11 cellular contexts compared by ENCODE assay signal in the genomic region with DNA sequence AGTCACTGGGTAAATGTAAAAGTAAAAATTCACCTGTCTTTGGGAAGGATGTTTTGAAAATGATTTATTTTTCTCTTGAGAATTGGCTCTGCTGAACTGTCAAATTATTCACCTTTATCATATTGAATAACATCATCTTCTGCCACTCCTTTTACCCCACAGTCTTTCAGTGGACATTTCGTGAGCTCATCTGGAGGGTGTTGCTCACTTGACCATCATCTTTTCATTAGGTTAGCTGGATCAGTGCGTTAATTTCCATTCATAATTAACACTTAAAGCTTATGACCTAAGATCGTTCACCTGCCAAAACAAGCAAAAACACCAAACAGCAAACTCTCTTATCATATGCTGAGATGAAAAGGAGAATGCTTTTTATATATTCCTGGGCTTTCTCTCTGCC. TPM values are rescaled to one million over a fixed set of nuclear protein-coding genes. Genes with fewer than 3 reads are reported as not detected.
DNase-seq lines count a peak whose midpoint lies in the region; ATAC-seq, FAIRE-seq and TF ChIP-seq lines count a peak whose summit lies in the region.
"Had no signal": no experiment of that assay in that cellular context is flagged by ENCODE, and none has a peak within 500 bp of the region (broad histone marks: within the 10 kb centered on the region; RNA-seq: fewer than 3 reads in every experiment).

No MANE protein-coding gene starts in this region.

- peaks cover 5% of the 10 kb centered on the region for H3K9me3 Mint-ChIP-seq in astrocyte (ENCODE audit: unreplicated experiment)
- peaks cover 0 to 29% (median 7%) of the 10 kb centered on the region in 11 donors for H3K9me3 Mint-ChIP-seq in naive thymus-derived CD4-positive, alpha-beta T cell

- DNase-seq in GM23248 (no peak), astrocyte (ENCODE audit: low read depth) (no peak), tibial nerve (ENCODE audit: low spot score in 2 of 2) (no peak), ovary (no peak), NCI-H1092 treated with DMSO at 0.1 percent for 48 hours (lab: John Stamatoyannopoulos, UW) (no peak)
- DNase-seq in naive thymus-derived CD4-positive, alpha-beta T cell = no peak
- DNase-seq: NCI-H2081 had no signal

- H3K4me1 Mint-ChIP-seq in astrocyte (ENCODE audit: low read depth, unreplicated experiment) = peaks cover 40% of the 10 kb centered on the region
- peaks cover 54 to 92% (median 87%) of the 10 kb centered on the region in 7 donors for H3K4me1 Mint-ChIP-seq in naive thymus-derived CD4-positive, alpha-beta T cell

- H3K4me3 Mint-ChIP-seq in astrocyte (ENCODE audit: unreplicated experiment) = no peak overlapping the region
- peak overlapping the region; percentile 63 to 93 (median 76) for H3K4me3 Mint-ChIP-seq in naive thymus-derived CD4-positive, alpha-beta T cell

- H3K27ac ChIP-seq in BLaER1 = no peak overlapping the region
- peak overlapping the region; percentile 81 for H3K27ac ChIP-seq in GM23248
- peak overlapping the region; percentile 95 for H3K27ac ChIP-seq in astrocyte (ENCODE audit: low read depth, low read length)
- peak overlapping the region; percentile 74 for H3K27ac ChIP-seq in naive thymus-derived CD4-positive, alpha-beta T cell (ENCODE audit: low read depth, low read length)
- peak overlapping the region in 2 of 4 donors; percentile 4 to 23 for H3K27ac ChIP-seq in tibial nerve
- H3K27ac ChIP-seq in ovary = no peak overlapping the region
- H3K27ac ChIP-seq: KMS-11 had no signal

- TF ChIP-seq EP300 in tibial nerve (IDR thresholded peaks at IDR 0.05) = no peak
- TF ChIP-seq EP300 in ovary (IDR thresholded peaks at IDR 0.05) = no peak

- peaks cover 8% of the 10 kb centered on the region for H3K36me3 Mint-ChIP-seq in astrocyte (ENCODE audit: low read depth, unreplicated experiment)
- peaks cover 4 to 65% (median 40%) of the 10 kb centered on the region in 5 donors for H3K36me3 Mint-ChIP-seq in naive thymus-derived CD4-positive, alpha-beta T cell

- H3K9me3 ChIP-seq in BLaER1 = peaks cover 58% of the 10 kb centered on the region
- no peaks in the 10 kb centered on the region for H3K9me3 ChIP-seq in GM23248 (ENCODE audit: low read depth)
- H3K9me3 ChIP-seq in astrocyte (ENCODE audit: insufficient read depth, low read depth, low read length) = no peaks in the 10 kb centered on the region
- H3K9me3 ChIP-seq in naive thymus-derived CD4-positive, alpha-beta T cell (ENCODE audit: control insufficient read depth in 2 of 3, low read length in 3 of 3) = no peaks in the 10 kb centered on the region
- H3K9me3 ChIP-seq in tibial nerve = no peaks in the 10 kb centered on the region
- H3K9me3 ChIP-seq in ovary = no peaks in the 10 kb centered on the region
- H3K9me3 ChIP-seq: esophagus muscularis mucosa had no signal

- H3K27ac Mint-ChIP-seq in astrocyte (ENCODE audit: unreplicated experiment) = peak overlapping the region; percentile 92
- H3K27ac Mint-ChIP-seq in naive thymus-derived CD4-positive, alpha-beta T cell = peak overlapping the region; percentile 85 to 100 (median 98)

- in situ Hi-C loops in GM23248 (cut with MboI) = no loop called here

- H3K9ac ChIP-seq in BLaER1 (no peak overlapping the region), GM23248 (no peak overlapping the region), astrocyte (ENCODE audit: low read length) (peak overlapping the region; percentile 62)
- H3K9ac ChIP-seq: KMS-11 had no signal

- peak; percentile 20 for ATAC-seq in naive thymus-derived CD4-positive, alpha-beta T cell
- no peak for ATAC-seq in GM21423 (IDR thresholded peaks at IDR 0.05; ENCODE audit: unreplicated experiment)

- peaks cover 34% of the 10 kb centered on the region for H3F3A ChIP-seq in GM23248 (ENCODE audit: insufficient read depth)

- H2AFZ ChIP-seq in GM23248 (no peak overlapping the region), astrocyte (ENCODE audit: low read depth, low read length) (no peak overlapping the region)

- WGBS in GM23248 (ENCODE audit: low coverage in 1 of 2, low lambda C conversion rate in 2 of 2, missing lambda C conversion rate in 2 of 2), 2 experiments = 51 to 56% methylated on average over 3 of the region's 3 CpGs
- 71 to 73% methylated on average over 3 of the region's 3 CpGs for WGBS in tibial nerve, 2 donors
- WGBS in ovary, 3 donors = 63 to 71% (median 71%) methylated on average over 3 of the region's 3 CpGs

- FAIRE-seq in astrocyte (lab: Jason Lieb, UNC) = no peak

- H3K4me2 ChIP-seq in BLaER1 = peak overlapping the region; percentile 5; the same call in 1 of the 2 replicates
- H3K4me2 ChIP-seq in GM23248 (ENCODE audit: unreplicated experiment) = peak overlapping the region; percentile 65
- peak overlapping the region; percentile 66 for H3K4me2 ChIP-seq in astrocyte (ENCODE audit: low read length)
- H3K4me2 ChIP-seq: KMS-11 had no signal

- H3K4me1 ChIP-seq in BLaER1 (peaks cover 55% of the 10 kb centered on the region), GM23248 (ENCODE audit: insufficient read depth) (peaks cover 38% of the 10 kb centered on the region), astrocyte (ENCODE audit: insufficient read depth, low read length) (peaks cover 37% of the 10 kb centered on the region), tibial nerve (peaks cover 0 to 26% (median 10%) of the 10 kb centered on the region in 4 donors), ovary (ENCODE audit: insufficient read depth) (no peaks in the 10 kb centered on the region)
- peaks cover 73 to 75% of the 10 kb centered on the region in 2 donors for H3K4me1 ChIP-seq in naive thymus-derived CD4-positive, alpha-beta T cell (ENCODE audit: control insufficient read depth in 2 of 2, insufficient read depth in 2 of 2, low read length in 2 of 2)

- TF ChIP-seq POLR2A in tibial nerve (IDR thresholded peaks at IDR 0.05) (no peak), ovary (IDR thresholded peaks at IDR 0.05) (no peak)

- CTCF ChIA-PET in naive thymus-derived CD4-positive, alpha-beta T cell (lab: Charles Lee) = interaction anchor here (0.7 to 4.1 kb wide), 5 partner anchors 13 to 314 kb away, joined by 3 to 19 read pairs (median 6); a partner anchor contains a TSS

- POLR2A ChIA-PET in naive thymus-derived CD4-positive, alpha-beta T cell (lab: Charles Lee) = interaction anchor here (1.1 to 21.4 kb wide), 8 partner anchors 10 to 36 kb away, joined by 8 to 466 read pairs (median 23); no protein-coding TSS in a partner anchor

- H3K79me2 ChIP-seq in GM23248 (ENCODE audit: insufficient read depth) = no peaks in the 10 kb centered on the region
- peaks cover 5% of the 10 kb centered on the region for H3K79me2 ChIP-seq in astrocyte (ENCODE audit: insufficient read depth, low read length)

- no peaks in the 10 kb centered on the region for H3K9me2 ChIP-seq in GM23248 (ENCODE audit: insufficient read depth)

- intact Hi-C loops in naive thymus-derived CD4-positive, alpha-beta T cell (cut with micrococcal nuclease) = loop anchor here in 1 of 2 donors (5.0 kb wide), 1 partner anchor 35 kb away; no protein-coding TSS in a partner anchor
- intact Hi-C loops in ovary (cut with DNase I) = no loop called here

- no peaks in the 10 kb centered on the region for H3K27me3 Mint-ChIP-seq in astrocyte (ENCODE audit: low read depth, unreplicated experiment)
- no peaks in the 10 kb centered on the region for H3K27me3 Mint-ChIP-seq in naive thymus-derived CD4-positive, alpha-beta T cell

- H4K20me1 ChIP-seq in BLaER1 (no peaks in the 10 kb centered on the region), GM23248 (ENCODE audit: insufficient read depth) (no peaks in the 10 kb centered on the region), astrocyte (ENCODE audit: insufficient read depth, low read length) (no peaks in the 10 kb centered on the region)

- H3K27me3 ChIP-seq in BLaER1 = no peaks in the 10 kb centered on the region
- no peaks in the 10 kb centered on the region for H3K27me3 ChIP-seq in GM23248 (replicated peaks; ENCODE audit: insufficient read depth)
- H3K27me3 ChIP-seq in astrocyte (ENCODE audit: insufficient read depth, low read length) = no peaks in the 10 kb centered on the region
- H3K27me3 ChIP-seq in naive thymus-derived CD4-positive, alpha-beta T cell (ENCODE audit: control insufficient read depth in 2 of 2, insufficient read depth in 2 of 2, low read length in 2 of 2) = no peaks in the 10 kb centered on the region
- no peaks in the 10 kb centered on the region for H3K27me3 ChIP-seq in tibial nerve
- no peaks in the 10 kb centered on the region for H3K27me3 ChIP-seq in ovary
- H3K27me3 ChIP-seq: esophagus muscularis mucosa had no signal

- H3K36me3 ChIP-seq in BLaER1 (peaks cover 49% of the 10 kb centered on the region), GM23248 (ENCODE audit: low read depth) (no peaks in the 10 kb centered on the region), astrocyte (ENCODE audit: insufficient read depth, low read length) (no peaks in the 10 kb centered on the region), tibial nerve (no peaks in the 10 kb centered on the region), ovary (no peaks in the 10 kb centered on the region)
- H3K36me3 ChIP-seq in naive thymus-derived CD4-positive, alpha-beta T cell (ENCODE audit: control insufficient read depth in 2 of 3, insufficient read depth in 3 of 3, low read length in 3 of 3) = no peaks in the 10 kb centered on the region
- H3K36me3 ChIP-seq: esophagus muscularis mucosa had no signal

- TF ChIP-seq CTCF in astrocyte (IDR thresholded peaks at IDR 0.05; ENCODE audit: insufficient read depth, low read depth, low read length) (no peak), tibial nerve (IDR thresholded peaks at IDR 0.05) (no peak), ovary (IDR thresholded peaks at IDR 0.05) (no peak)

- H3K4me3 ChIP-seq in BLaER1 (no peak overlapping the region), GM23248 (no peak overlapping the region), astrocyte (ENCODE audit: insufficient read depth, low read depth, low read length) (no peak overlapping the region), tibial nerve (no peak overlapping the region), ovary (no peak overlapping the region)
- peak overlapping the region; percentile 6 for H3K4me3 ChIP-seq in naive thymus-derived CD4-positive, alpha-beta T cell (ENCODE audit: low read length)
- H3K4me3 ChIP-seq: esophagus muscularis mucosa had no signal

RNA-seq across cellular contexts. Expression of a gene that starts 53.4 kb away (rescaled TPM):
- total RNA-seq in GM23248 (2014; rRNA removed; shearing (Covaris generic)) = 9.9 and 14.8 TPM in 2 replicates
- polyA plus RNA-seq in GM23248 (2016; fragmentation: Nextera tagmentation; extraction: Ambion mirVana) (10.3 and 10.4 TPM in 2 replicates), ovary (10 to 100 TPM in 1 of 2 donors, 1 to 10 TPM in 1; 5.0 to 12.0 TPM)
- total RNA-seq in astrocyte (25.9 and 33.1 TPM in 2 replicates), tibial nerve (10 to 100 TPM; 15.3 to 19.4 (median 17.8) TPM), ovary (10 to 100 TPM in 1 of 7 donors, 1 to 10 TPM in 6; 1.4 to 14.6 (median 4.5) TPM)
- total RNA-seq in naive thymus-derived CD4-positive, alpha-beta T cell = 100 to 1,000 TPM; 102 to 162 (median 130) TPM
- polyA plus RNA-seq in naive thymus-derived CD4-positive, alpha-beta T cell = 100 to 1,000 TPM; 261 to 285 TPM

Comparison
In these comparisons a context has a peak if more than half of its experiments do, and no peak if none do; other contexts are left out.
1. H3K27ac ChIP-seq: peak in GM23248 (single experiment), astrocyte (single experiment) and naive thymus-derived CD4-positive, alpha-beta T cell (single experiment); none in BLaER1 (single experiment) and ovary (0 of 2).
2. H3K4me2 ChIP-seq: peak in every context shown above with its lines; median percentile 66 in astrocyte; 65 in GM23248; 5 in BLaER1.